Comparison of ENCODE assay signal across 1 cellular context in the genomic region with DNA sequence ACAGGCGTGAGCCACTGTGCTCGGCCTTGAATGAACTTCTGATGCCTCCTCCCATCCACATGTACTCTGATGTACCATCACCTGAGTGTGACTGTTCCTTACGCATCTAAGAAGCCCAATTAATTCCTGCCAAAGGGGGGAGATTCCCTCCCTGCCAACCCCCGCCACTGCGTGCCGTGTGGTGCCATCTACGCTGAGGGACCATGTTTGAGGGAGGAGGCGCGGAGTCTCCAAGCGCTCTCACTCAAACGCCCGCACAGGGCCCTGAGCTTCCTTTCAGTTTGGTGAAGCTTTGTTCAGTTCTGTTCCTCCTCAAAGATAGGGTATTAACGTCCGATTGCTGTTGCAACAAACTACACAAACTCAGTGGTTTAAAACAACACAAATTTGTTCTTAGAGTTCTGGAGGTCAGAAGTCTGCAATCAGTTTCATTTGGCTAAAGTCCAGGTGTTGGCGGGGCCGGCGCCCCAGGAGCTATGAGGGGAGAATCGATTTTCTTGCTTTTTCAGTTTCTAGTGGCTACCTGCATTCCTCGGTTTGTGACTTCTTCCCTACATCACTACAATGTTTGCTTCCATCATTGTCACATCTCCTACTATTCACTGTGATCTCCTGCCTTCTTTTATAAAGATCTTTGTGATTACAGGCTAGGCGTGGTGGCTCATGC.
TF ChIP-seq lines count a peak whose summit lies in the region.

No MANE protein-coding gene starts in this region.

TF ChIP-seq in HepG2, 621 proteins besides CTCF, POLR2A, EP300 and RAD21 (continued from another document and continues in another):
- TF ChIP-seq ZNF160 (CRISPR knock-in tag; IDR thresholded peaks at IDR 0.05): no peak
- TF ChIP-seq ZNF773 (CRISPR knock-in tag; IDR thresholded peaks at IDR 0.05; ENCODE audit: borderline replicate concordance): no peak
- TF ChIP-seq, protein P1, sequence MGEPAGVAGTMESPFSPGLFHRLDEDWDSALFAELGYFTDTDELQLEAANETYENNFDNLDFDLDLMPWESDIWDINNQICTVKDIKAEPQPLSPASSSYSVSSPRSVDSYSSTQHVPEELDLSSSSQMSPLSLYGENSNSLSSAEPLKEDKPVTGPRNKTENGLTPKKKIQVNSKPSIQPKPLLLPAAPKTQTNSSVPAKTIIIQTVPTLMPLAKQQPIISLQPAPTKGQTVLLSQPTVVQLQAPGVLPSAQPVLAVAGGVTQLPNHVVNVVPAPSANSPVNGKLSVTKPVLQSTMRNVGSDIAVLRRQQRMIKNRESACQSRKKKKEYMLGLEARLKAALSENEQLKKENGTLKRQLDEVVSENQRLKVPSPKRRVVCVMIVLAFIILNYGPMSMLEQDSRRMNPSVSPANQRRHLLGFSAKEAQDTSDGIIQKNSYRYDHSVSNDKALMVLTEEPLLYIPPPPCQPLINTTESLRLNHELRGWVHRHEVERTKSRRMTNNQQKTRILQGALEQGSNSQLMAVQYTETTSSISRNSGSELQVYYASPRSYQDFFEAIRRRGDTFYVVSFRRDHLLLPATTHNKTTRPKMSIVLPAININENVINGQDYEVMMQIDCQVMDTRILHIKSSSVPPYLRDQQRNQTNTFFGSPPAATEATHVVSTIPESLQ (CRISPR knock-in tag; conservative IDR thresholded peaks at IDR 0.05): no peak
- TF ChIP-seq SRSF9 (IDR thresholded peaks at IDR 0.05; ENCODE audit: borderline replicate concordance, insufficient read depth, low read depth, low read length, poor library complexity, severe bottlenecking): no peak
- TF ChIP-seq, protein P2, sequence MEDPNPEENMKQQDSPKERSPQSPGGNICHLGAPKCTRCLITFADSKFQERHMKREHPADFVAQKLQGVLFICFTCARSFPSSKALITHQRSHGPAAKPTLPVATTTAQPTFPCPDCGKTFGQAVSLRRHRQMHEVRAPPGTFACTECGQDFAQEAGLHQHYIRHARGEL (CRISPR knock-in tag; IDR thresholded peaks at IDR 0.05): no peak
- TF ChIP-seq ZSCAN22 (CRISPR knock-in tag; IDR thresholded peaks at IDR 0.05): peak; percentile 72; the same call in 1 of the 2 replicates
- TF ChIP-seq, protein P3, sequence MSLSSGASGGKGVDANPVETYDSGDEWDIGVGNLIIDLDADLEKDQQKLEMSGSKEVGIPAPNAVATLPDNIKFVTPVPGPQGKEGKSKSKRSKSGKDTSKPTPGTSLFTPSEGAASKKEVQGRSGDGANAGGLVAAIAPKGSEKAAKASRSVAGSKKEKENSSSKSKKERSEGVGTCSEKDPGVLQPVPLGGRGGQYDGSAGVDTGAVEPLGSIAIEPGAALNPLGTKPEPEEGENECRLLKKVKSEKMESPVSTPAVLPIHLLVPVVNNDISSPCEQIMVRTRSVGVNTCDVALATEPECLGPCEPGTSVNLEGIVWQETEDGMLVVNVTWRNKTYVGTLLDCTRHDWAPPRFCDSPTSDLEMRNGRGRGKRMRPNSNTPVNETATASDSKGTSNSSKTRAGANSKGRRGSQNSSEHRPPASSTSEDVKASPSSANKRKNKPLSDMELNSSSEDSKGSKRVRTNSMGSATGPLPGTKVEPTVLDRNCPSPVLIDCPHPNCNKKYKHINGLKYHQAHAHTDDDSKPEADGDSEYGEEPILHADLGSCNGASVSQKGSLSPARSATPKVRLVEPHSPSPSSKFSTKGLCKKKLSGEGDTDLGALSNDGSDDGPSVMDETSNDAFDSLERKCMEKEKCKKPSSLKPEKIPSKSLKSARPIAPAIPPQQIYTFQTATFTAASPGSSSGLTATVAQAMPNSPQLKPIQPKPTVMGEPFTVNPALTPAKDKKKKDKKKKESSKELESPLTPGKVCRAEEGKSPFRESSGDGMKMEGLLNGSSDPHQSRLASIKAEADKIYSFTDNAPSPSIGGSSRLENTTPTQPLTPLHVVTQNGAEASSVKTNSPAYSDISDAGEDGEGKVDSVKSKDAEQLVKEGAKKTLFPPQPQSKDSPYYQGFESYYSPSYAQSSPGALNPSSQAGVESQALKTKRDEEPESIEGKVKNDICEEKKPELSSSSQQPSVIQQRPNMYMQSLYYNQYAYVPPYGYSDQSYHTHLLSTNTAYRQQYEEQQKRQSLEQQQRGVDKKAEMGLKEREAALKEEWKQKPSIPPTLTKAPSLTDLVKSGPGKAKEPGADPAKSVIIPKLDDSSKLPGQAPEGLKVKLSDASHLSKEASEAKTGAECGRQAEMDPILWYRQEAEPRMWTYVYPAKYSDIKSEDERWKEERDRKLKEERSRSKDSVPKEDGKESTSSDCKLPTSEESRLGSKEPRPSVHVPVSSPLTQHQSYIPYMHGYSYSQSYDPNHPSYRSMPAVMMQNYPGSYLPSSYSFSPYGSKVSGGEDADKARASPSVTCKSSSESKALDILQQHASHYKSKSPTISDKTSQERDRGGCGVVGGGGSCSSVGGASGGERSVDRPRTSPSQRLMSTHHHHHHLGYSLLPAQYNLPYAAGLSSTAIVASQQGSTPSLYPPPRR (CRISPR knock-in tag; IDR thresholded peaks at IDR 0.05; ENCODE audit: borderline replicate concordance): no peak
- 0 out of 2 replicates have a peak, but pooled peaks have one; percentile 8 for TF ChIP-seq NR2F6 (IDR thresholded peaks at IDR 0.05)
- no peak for TF ChIP-seq NR2F6 (CRISPR knock-in tag; IDR thresholded peaks at IDR 0.05)
- no peak for TF ChIP-seq MEF2D (CRISPR knock-in tag; IDR thresholded peaks at IDR 0.05)
- TF ChIP-seq HDAC1 (CRISPR knock-in tag; IDR thresholded peaks at IDR 0.05): peak; percentile 32; the same call in 1 of the 2 replicates
- TF ChIP-seq ZBTB3 (CRISPR knock-in tag; IDR thresholded peaks at IDR 0.05; ENCODE audit: borderline replicate concordance, low read depth): no peak
- TF ChIP-seq, protein P4, sequence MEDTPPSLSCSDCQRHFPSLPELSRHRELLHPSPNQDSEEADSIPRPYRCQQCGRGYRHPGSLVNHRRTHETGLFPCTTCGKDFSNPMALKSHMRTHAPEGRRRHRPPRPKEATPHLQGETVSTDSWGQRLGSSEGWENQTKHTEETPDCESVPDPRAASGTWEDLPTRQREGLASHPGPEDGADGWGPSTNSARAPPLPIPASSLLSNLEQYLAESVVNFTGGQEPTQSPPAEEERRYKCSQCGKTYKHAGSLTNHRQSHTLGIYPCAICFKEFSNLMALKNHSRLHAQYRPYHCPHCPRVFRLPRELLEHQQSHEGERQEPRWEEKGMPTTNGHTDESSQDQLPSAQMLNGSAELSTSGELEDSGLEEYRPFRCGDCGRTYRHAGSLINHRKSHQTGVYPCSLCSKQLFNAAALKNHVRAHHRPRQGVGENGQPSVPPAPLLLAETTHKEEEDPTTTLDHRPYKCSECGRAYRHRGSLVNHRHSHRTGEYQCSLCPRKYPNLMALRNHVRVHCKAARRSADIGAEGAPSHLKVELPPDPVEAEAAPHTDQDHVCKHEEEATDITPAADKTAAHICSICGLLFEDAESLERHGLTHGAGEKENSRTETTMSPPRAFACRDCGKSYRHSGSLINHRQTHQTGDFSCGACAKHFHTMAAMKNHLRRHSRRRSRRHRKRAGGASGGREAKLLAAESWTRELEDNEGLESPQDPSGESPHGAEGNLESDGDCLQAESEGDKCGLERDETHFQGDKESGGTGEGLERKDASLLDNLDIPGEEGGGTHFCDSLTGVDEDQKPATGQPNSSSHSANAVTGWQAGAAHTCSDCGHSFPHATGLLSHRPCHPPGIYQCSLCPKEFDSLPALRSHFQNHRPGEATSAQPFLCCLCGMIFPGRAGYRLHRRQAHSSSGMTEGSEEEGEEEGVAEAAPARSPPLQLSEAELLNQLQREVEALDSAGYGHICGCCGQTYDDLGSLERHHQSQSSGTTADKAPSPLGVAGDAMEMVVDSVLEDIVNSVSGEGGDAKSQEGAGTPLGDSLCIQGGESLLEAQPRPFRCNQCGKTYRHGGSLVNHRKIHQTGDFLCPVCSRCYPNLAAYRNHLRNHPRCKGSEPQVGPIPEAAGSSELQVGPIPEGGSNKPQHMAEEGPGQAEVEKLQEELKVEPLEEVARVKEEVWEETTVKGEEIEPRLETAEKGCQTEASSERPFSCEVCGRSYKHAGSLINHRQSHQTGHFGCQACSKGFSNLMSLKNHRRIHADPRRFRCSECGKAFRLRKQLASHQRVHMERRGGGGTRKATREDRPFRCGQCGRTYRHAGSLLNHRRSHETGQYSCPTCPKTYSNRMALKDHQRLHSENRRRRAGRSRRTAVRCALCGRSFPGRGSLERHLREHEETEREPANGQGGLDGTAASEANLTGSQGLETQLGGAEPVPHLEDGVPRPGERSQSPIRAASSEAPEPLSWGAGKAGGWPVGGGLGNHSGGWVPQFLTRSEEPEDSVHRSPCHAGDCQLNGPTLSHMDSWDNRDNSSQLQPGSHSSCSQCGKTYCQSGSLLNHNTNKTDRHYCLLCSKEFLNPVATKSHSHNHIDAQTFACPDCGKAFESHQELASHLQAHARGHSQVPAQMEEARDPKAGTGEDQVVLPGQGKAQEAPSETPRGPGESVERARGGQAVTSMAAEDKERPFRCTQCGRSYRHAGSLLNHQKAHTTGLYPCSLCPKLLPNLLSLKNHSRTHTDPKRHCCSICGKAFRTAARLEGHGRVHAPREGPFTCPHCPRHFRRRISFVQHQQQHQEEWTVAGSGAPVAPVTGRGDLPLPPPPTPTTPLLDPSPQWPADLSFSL (CRISPR knock-in tag; IDR thresholded peaks at IDR 0.05): 0 out of 2 replicates have a peak, but pooled peaks have one; percentile 62
- no peak for TF ChIP-seq ZNF605 (CRISPR knock-in tag; IDR thresholded peaks at IDR 0.05)
- TF ChIP-seq ZNF496 (CRISPR knock-in tag; IDR thresholded peaks at IDR 0.05; ENCODE audit: insufficient replicate concordance): no peak
- no peak for TF ChIP-seq ZC3H4 (CRISPR knock-in tag; IDR thresholded peaks at IDR 0.05; ENCODE audit: borderline replicate concordance)
- peak; percentile 8; the same call in 1 of the 2 replicates for TF ChIP-seq HNF4G (IDR thresholded peaks at IDR 0.05; ENCODE audit: borderline replicate concordance, low read depth, low read length)
- no peak for TF ChIP-seq HNF4G (CRISPR knock-in tag; IDR thresholded peaks at IDR 0.05; ENCODE audit: borderline replicate concordance, low read depth)
- TF ChIP-seq HNRNPLL (IDR thresholded peaks at IDR 0.05; ENCODE audit: low read depth, low read length, poor library complexity, severe bottlenecking): no peak
- TF ChIP-seq, protein P5, sequence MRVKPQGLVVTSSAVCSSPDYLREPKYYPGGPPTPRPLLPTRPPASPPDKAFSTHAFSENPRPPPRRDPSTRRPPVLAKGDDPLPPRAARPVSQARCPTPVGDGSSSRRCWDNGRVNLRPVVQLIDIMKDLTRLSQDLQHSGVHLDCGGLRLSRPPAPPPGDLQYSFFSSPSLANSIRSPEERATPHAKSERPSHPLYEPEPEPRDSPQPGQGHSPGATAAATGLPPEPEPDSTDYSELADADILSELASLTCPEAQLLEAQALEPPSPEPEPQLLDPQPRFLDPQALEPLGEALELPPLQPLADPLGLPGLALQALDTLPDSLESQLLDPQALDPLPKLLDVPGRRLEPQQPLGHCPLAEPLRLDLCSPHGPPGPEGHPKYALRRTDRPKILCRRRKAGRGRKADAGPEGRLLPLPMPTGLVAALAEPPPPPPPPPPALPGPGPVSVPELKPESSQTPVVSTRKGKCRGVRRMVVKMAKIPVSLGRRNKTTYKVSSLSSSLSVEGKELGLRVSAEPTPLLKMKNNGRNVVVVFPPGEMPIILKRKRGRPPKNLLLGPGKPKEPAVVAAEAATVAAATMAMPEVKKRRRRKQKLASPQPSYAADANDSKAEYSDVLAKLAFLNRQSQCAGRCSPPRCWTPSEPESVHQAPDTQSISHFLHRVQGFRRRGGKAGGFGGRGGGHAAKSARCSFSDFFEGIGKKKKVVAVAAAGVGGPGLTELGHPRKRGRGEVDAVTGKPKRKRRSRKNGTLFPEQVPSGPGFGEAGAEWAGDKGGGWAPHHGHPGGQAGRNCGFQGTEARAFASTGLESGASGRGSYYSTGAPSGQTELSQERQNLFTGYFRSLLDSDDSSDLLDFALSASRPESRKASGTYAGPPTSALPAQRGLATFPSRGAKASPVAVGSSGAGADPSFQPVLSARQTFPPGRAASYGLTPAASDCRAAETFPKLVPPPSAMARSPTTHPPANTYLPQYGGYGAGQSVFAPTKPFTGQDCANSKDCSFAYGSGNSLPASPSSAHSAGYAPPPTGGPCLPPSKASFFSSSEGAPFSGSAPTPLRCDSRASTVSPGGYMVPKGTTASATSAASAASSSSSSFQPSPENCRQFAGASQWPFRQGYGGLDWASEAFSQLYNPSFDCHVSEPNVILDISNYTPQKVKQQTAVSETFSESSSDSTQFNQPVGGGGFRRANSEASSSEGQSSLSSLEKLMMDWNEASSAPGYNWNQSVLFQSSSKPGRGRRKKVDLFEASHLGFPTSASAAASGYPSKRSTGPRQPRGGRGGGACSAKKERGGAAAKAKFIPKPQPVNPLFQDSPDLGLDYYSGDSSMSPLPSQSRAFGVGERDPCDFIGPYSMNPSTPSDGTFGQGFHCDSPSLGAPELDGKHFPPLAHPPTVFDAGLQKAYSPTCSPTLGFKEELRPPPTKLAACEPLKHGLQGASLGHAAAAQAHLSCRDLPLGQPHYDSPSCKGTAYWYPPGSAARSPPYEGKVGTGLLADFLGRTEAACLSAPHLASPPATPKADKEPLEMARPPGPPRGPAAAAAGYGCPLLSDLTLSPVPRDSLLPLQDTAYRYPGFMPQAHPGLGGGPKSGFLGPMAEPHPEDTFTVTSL (CRISPR knock-in tag; IDR thresholded peaks at IDR 0.05; ENCODE audit: borderline replicate concordance): 0 out of 2 replicates have a peak, but pooled peaks have one; percentile 31
- 0 out of 2 replicates have a peak, but pooled peaks have one; percentile 8 for TF ChIP-seq HOXA3 (CRISPR knock-in tag; IDR thresholded peaks at IDR 0.05)
- no peak for TF ChIP-seq ZNF713 (CRISPR knock-in tag; IDR thresholded peaks at IDR 0.05)
- TF ChIP-seq, protein P6, sequence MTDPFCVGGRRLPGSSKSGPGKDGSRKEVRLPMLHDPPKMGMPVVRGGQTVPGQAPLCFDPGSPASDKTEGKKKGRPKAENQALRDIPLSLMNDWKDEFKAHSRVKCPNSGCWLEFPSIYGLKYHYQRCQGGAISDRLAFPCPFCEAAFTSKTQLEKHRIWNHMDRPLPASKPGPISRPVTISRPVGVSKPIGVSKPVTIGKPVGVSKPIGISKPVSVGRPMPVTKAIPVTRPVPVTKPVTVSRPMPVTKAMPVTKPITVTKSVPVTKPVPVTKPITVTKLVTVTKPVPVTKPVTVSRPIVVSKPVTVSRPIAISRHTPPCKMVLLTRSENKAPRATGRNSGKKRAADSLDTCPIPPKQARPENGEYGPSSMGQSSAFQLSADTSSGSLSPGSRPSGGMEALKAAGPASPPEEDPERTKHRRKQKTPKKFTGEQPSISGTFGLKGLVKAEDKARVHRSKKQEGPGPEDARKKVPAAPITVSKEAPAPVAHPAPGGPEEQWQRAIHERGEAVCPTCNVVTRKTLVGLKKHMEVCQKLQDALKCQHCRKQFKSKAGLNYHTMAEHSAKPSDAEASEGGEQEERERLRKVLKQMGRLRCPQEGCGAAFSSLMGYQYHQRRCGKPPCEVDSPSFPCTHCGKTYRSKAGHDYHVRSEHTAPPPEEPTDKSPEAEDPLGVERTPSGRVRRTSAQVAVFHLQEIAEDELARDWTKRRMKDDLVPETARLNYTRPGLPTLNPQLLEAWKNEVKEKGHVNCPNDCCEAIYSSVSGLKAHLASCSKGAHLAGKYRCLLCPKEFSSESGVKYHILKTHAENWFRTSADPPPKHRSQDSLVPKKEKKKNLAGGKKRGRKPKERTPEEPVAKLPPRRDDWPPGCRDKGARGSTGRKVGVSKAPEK (CRISPR knock-in tag; IDR thresholded peaks at IDR 0.05; ENCODE audit: borderline replicate concordance): no peak
- TF ChIP-seq ZNF660 (CRISPR knock-in tag; IDR thresholded peaks at IDR 0.05; ENCODE audit: borderline replicate concordance, low read depth): no peak
- TF ChIP-seq RNF2 (conservative IDR thresholded peaks at IDR 0.05; ENCODE audit: low read depth): no peak
- 0 out of 2 replicates have a peak, but pooled peaks have one; percentile 19 for TF ChIP-seq IRF2 (CRISPR knock-in tag; IDR thresholded peaks at IDR 0.05)
- TF ChIP-seq ZNF138 (CRISPR knock-in tag; IDR thresholded peaks at IDR 0.05; ENCODE audit: low read depth): no peak
